In genomic region chr12:55834400-55834799, GRCh38 we compare ENCODE assay signal across 2 cellular contexts. TPM values are rescaled to one million over a fixed set of nuclear protein-coding genes. Genes with fewer than 3 reads are reported as not detected.
"Had no signal": no experiment of that assay in that cellular context is flagged by ENCODE, and none has a peak within 500 bp of the region (broad histone marks: within the 10 kb centered on the region; RNA-seq: fewer than 3 reads in every experiment).

No MANE protein-coding gene starts in this region.

RNA-seq across cellular contexts. Expression of gene MMP19, which starts 8.3 kb away (rescaled TPM):
- total RNA-seq: HT-29 had no signal
- polyA plus RNA-seq: IgD-negative memory B cell had no signal
